In the genomic region with DNA sequence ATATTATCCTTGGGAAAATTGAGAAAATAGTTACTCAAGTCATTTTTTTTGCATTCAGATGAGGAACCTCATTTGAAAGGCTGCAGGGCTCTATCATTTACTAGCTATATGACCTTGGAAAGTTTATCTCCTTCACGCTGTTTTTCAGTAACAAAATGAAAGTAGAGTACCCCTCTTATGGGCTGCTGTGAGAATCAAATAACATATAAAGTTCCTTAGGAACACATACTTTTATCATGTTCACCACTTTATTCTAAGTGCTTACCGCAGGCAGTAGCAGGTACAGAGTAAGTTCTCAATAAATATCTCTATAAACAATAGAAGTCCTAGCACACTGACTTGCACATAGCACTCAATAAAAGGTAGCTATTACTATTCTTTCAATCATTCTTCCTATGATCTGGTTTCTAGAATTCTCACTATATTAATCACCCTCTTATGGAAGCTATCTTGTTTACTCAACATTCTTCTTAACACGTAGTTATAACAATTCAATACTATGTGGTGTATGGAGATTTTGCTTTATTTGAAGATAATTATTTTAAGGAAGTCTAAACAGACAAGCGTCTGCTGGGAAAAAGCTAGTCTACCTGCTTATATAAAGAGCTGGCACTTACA, we compare ENCODE assay signal across 12 cellular contexts. TPM values are rescaled to one million over a fixed set of nuclear protein-coding genes. Genes with fewer than 3 reads are reported as not detected.
DNase-seq lines count a peak whose midpoint lies in the region; ATAC-seq, FAIRE-seq and TF ChIP-seq lines count a peak whose summit lies in the region.
"Had no signal": no experiment of that assay in that cellular context is flagged by ENCODE, and none has a peak within 500 bp of the region (broad histone marks: within the 10 kb centered on the region; RNA-seq: fewer than 3 reads in every experiment).

No MANE protein-coding gene starts in this region.

- H3K9ac ChIP-seq in kidney (ENCODE audit: low read length in 2 of 2), result peak overlapping the region in 1 of 2 donors; percentile 98

- H3K4me3 Mint-ChIP-seq in MCF 10A (ENCODE audit: unreplicated experiment), result peak overlapping the region; percentile 92
- H3K4me3 Mint-ChIP-seq in activated CD4-positive, alpha-beta memory T cell treated with anti-CD3 and anti-CD28 coated beads, Interleukin-2, amount 10 ng/mL, durations not matched to agents 7 days and 5 days, result peak overlapping the region; percentile 95

- DNase-seq in MCF 10A (ENCODE audit: unreplicated experiment) (no peak), breast epithelium (ENCODE audit: low spot score in 2 of 2) (no peak), kidney (no peak), transverse colon (no peak), DMS114 treated with DMSO at 0.1 percent for 48 hours (lab: John Stamatoyannopoulos, UW; ENCODE audit: unreplicated experiment) (no peak), DMS153 treated with DMSO at 0.1 percent for 48 hours (lab: John Stamatoyannopoulos, UW; ENCODE audit: unreplicated experiment) (no peak)
- DNase-seq in activated CD4-positive, alpha-beta memory T cell treated with anti-CD3 and anti-CD28 coated beads, Interleukin-2, amount 10 ng/mL, durations not matched to agents 7 days and 5 days, result no peak
- DNase-seq: activated CD4-positive, alpha-beta T cell treated with anti-CD3 and anti-CD28 coated beads, Interleukin-2, amount 50 U/mL, for 48 hours; KBM-7; left colon had no signal

- peak overlapping the region in 1 of 2 donors; percentile 98 for H3K27ac ChIP-seq in breast epithelium
- no peak overlapping the region for H3K27ac ChIP-seq in kidney (ENCODE audit: low read depth in 2 of 2, low read length in 2 of 2)
- peak overlapping the region in 3 of 4 donors; percentile 96 to 99 (median 99) for H3K27ac ChIP-seq in transverse colon
- H3K27ac ChIP-seq: C4-2B had no signal

- FAIRE-seq in kidney (lab: Jason Lieb, UNC), result no peak

- peaks cover 24% of the 10 kb centered on the region for H3K4me1 Mint-ChIP-seq in MCF 10A (ENCODE audit: insufficient read depth, unreplicated experiment)
- peaks cover 30% of the 10 kb centered on the region for H3K4me1 Mint-ChIP-seq in activated CD4-positive, alpha-beta memory T cell treated with anti-CD3 and anti-CD28 coated beads, Interleukin-2, amount 10 ng/mL, durations not matched to agents 7 days and 5 days

- TF ChIP-seq CTCF in MCF 10A (IDR thresholded peaks at IDR 0.05; ENCODE audit: unreplicated experiment) (no peak), breast epithelium (IDR thresholded peaks at IDR 0.05) (no peak), kidney (IDR thresholded peaks at IDR 0.05; ENCODE audit: borderline replicate concordance, extremely low read depth, insufficient read depth) (no peak), transverse colon (IDR thresholded peaks at IDR 0.05) (no peak)

- no peaks in the 10 kb centered on the region for H3K27me3 ChIP-seq in breast epithelium
- no peaks in the 10 kb centered on the region for H3K27me3 ChIP-seq in transverse colon

- CTCF ChIA-PET in MCF 10A (lab: Yijun Ruan, JAX), result interaction anchor here (0.8 to 1.5 kb wide), 4 partner anchors 14 to 58 kb away, joined by 3 to 5 read pairs (median 3); no protein-coding TSS in a partner anchor
- CTCF ChIA-PET in activated CD4-positive, alpha-beta memory T cell treated with anti-CD3 and anti-CD28 coated beads, Interleukin-2, amount 10 ng/mL, durations not matched to agents 7 days and 5 days (lab: Charles Lee), result interaction anchor here (1.5 kb wide), 1 partner anchor 58 kb away, joined by 4 read pairs; no protein-coding TSS in a partner anchor

- TF ChIP-seq POLR2A in breast epithelium (IDR thresholded peaks at IDR 0.05) (no peak), transverse colon (IDR thresholded peaks at IDR 0.05) (no peak)

- no peak for TF ChIP-seq EP300 in transverse colon (IDR thresholded peaks at IDR 0.05; ENCODE audit: low read depth)

- H3K36me3 ChIP-seq in breast epithelium (no peaks in the 10 kb centered on the region), kidney (ENCODE audit: control insufficient read depth in 1 of 2, insufficient read depth in 2 of 2, low read length in 2 of 2) (no peaks in the 10 kb centered on the region), transverse colon (no peaks in the 10 kb centered on the region)

- H3K4me3 ChIP-seq in breast epithelium (no peak overlapping the region), kidney (ENCODE audit: low read length in 2 of 2) (peak overlapping the region; percentile 94 to 100), transverse colon (peak overlapping the region in 1 of 4 donors; percentile 96)

- no TSS peak for BruUV-seq in MCF 10A (replicated peaks; lab: Mats Ljungman, UMichigan)

- H3K27ac Mint-ChIP-seq in MCF 10A (ENCODE audit: low read depth, unreplicated experiment), result peak overlapping the region; percentile 100
- H3K27ac Mint-ChIP-seq in activated CD4-positive, alpha-beta memory T cell treated with anti-CD3 and anti-CD28 coated beads, Interleukin-2, amount 10 ng/mL, durations not matched to agents 7 days and 5 days, result no peak overlapping the region

- H3K27me3 Mint-ChIP-seq in MCF 10A (ENCODE audit: insufficient read depth, unreplicated experiment), result no peaks in the 10 kb centered on the region
- peaks cover 4% of the 10 kb centered on the region for H3K27me3 Mint-ChIP-seq in activated CD4-positive, alpha-beta memory T cell treated with anti-CD3 and anti-CD28 coated beads, Interleukin-2, amount 10 ng/mL, durations not matched to agents 7 days and 5 days

- intact Hi-C loops in MCF 10A (cut with micrococcal nuclease) (no loop called here), breast epithelium (cut with DNase I; ENCODE audit: low total_unique reads) (no loop called here), kidney (cut with DNase I) (no loop called here), transverse colon (cut with DNase I; ENCODE audit: low total_unique reads) (no loop called here)

- H3K9me3 ChIP-seq in breast epithelium, result no peaks in the 10 kb centered on the region
- H3K9me3 ChIP-seq in kidney (ENCODE audit: control insufficient read depth in 1 of 2, low read length in 2 of 2), result no peaks in the 10 kb centered on the region
- no peaks in the 10 kb centered on the region for H3K9me3 ChIP-seq in transverse colon

- H3K9me3 Mint-ChIP-seq in MCF 10A (ENCODE audit: unreplicated experiment), result no peaks in the 10 kb centered on the region
- H3K9me3 Mint-ChIP-seq in activated CD4-positive, alpha-beta memory T cell treated with anti-CD3 and anti-CD28 coated beads, Interleukin-2, amount 10 ng/mL, durations not matched to agents 7 days and 5 days, result no peaks in the 10 kb centered on the region

- POLR2A ChIA-PET in MCF 10A (lab: Yijun Ruan, JAX), result interaction anchor here (0.6 to 3.8 kb wide), 7 partner anchors 12 to 102 kb away, joined by 3 to 50 read pairs (median 4); a partner anchor contains a TSS
- POLR2A ChIA-PET in activated CD4-positive, alpha-beta memory T cell treated with anti-CD3 and anti-CD28 coated beads, Interleukin-2, amount 10 ng/mL, durations not matched to agents 7 days and 5 days (lab: Charles Lee), result interaction anchor here (0.6 to 0.7 kb wide), 2 partner anchors 40 to 239 kb away, joined by 3 to 4 read pairs; no protein-coding TSS in a partner anchor

- H3K36me3 Mint-ChIP-seq in MCF 10A (ENCODE audit: insufficient read depth, unreplicated experiment), result peaks cover 12% of the 10 kb centered on the region
- H3K36me3 Mint-ChIP-seq in activated CD4-positive, alpha-beta memory T cell treated with anti-CD3 and anti-CD28 coated beads, Interleukin-2, amount 10 ng/mL, durations not matched to agents 7 days and 5 days (ENCODE audit: low read depth), result peaks cover 35% of the 10 kb centered on the region

- ATAC-seq in GM19467 (IDR thresholded peaks at IDR 0.05; ENCODE audit: unreplicated experiment), result no peak
- ATAC-seq: left colon had no signal

- in situ Hi-C loops in transverse colon (cut with MboI; ENCODE audit: low pct_ligation_motif_present in 1 of 4, low pct_unique_long_range_greater_than_20kb in 1 of 4, low sequenced_read_pairs in 3 of 4), result no loop called here

- WGBS in transverse colon (ENCODE audit: low coverage in 1 of 2), 2 donors, result 60 to 67% methylated on average over 4 of the region's 4 CpGs

- H3K4me1 ChIP-seq in breast epithelium, result no peaks in the 10 kb centered on the region
- peaks cover 5 to 16% of the 10 kb centered on the region in 2 donors for H3K4me1 ChIP-seq in kidney (ENCODE audit: control insufficient read depth in 1 of 2, insufficient read depth in 1 of 2, low read depth in 1 of 2, low read length in 2 of 2)
- peaks cover 11 to 57% (median 20%) of the 10 kb centered on the region in 4 donors for H3K4me1 ChIP-seq in transverse colon

RNA-seq across cellular contexts. Expression of a gene that starts 1.9 kb away (rescaled TPM):
- 3.9 and 5.6 TPM in 2 replicates for total RNA-seq in MCF 10A (2022)
- total RNA-seq in breast epithelium, result 10 to 100 TPM in 2 of 3 donors, 1 to 10 TPM in 1; 7.9 to 13.2 (median 10.2) TPM
- total RNA-seq in activated CD4-positive, alpha-beta memory T cell treated with anti-CD3 and anti-CD28 coated beads, Interleukin-2, amount 10 ng/mL, durations not matched to agents 7 days and 5 days, result 1 to 10 TPM; 7.3 to 7.6 TPM
- 12.3 TPM for total RNA-seq in kidney
- 21.2 TPM for polyA plus RNA-seq in kidney (ENCODE audit: insufficient read depth, low read depth, low replicate concordance)
- total RNA-seq in transverse colon, result 10 to 100 TPM in 2 of 4 donors, 1 to 10 TPM in 1, not detected in 1; 9.4 to 15.0 (median 14.7) TPM

RNA-seq across cellular contexts. Expression of a gene that starts 2.1 kb away (rescaled TPM):
- total RNA-seq in MCF 10A (2022) (42.7 and 46.4 TPM in 2 replicates), breast epithelium (10 to 100 TPM; 14.7 to 29.7 (median 25.2) TPM), kidney (27.8 TPM), transverse colon (10 to 100 TPM in 3 of 4 donors, 1 to 10 TPM in 1; 5.6 to 25.9 (median 23.1) TPM)
- total RNA-seq in activated CD4-positive, alpha-beta memory T cell treated with anti-CD3 and anti-CD28 coated beads, Interleukin-2, amount 10 ng/mL, durations not matched to agents 7 days and 5 days, result 10 to 100 TPM; 36.5 to 46.3 TPM
- 14.6 TPM for polyA plus RNA-seq in kidney (ENCODE audit: insufficient read depth, low read depth, low replicate concordance)

RNA-seq across cellular contexts. Expression of a gene that starts 40.9 kb away (rescaled TPM):
- total RNA-seq in MCF 10A (2022) (125 and 126 TPM in 2 replicates), breast epithelium (100 to 1,000 TPM; 108 to 127 (median 123) TPM), kidney (66.4 TPM), transverse colon (100 to 1,000 TPM in 1 of 4 donors, 10 to 100 TPM in 3; 28.1 to 126 (median 59.0) TPM)
- 10 to 100 TPM; 82.1 to 83.4 TPM for total RNA-seq in activated CD4-positive, alpha-beta memory T cell treated with anti-CD3 and anti-CD28 coated beads, Interleukin-2, amount 10 ng/mL, durations not matched to agents 7 days and 5 days
- polyA plus RNA-seq in kidney (ENCODE audit: insufficient read depth, low read depth, low replicate concordance), result 156 TPM

Comparison
In these comparisons a context has a peak if more than half of its experiments do, and no peak if none do; other contexts are left out.
1. H3K27ac ChIP-seq: peak in transverse colon (3 of 4); none in kidney (0 of 2).
2. H3K4me3 ChIP-seq: peak in kidney (2 of 2); none in breast epithelium (0 of 3).